In genomic region chr20:5714261-5715041, GRCh38 we compare ENCODE assay signal across 1 cellular context.
TF ChIP-seq lines count a peak whose summit lies in the region.

No MANE protein-coding gene starts in this region.

TF ChIP-seq in SK-N-SH treated with all-trans-retinoic acid at 6 μM for 48 hours, 23 proteins besides CTCF, POLR2A, EP300 and RAD21 (continued from another document):
- TF ChIP-seq, protein P1, sequence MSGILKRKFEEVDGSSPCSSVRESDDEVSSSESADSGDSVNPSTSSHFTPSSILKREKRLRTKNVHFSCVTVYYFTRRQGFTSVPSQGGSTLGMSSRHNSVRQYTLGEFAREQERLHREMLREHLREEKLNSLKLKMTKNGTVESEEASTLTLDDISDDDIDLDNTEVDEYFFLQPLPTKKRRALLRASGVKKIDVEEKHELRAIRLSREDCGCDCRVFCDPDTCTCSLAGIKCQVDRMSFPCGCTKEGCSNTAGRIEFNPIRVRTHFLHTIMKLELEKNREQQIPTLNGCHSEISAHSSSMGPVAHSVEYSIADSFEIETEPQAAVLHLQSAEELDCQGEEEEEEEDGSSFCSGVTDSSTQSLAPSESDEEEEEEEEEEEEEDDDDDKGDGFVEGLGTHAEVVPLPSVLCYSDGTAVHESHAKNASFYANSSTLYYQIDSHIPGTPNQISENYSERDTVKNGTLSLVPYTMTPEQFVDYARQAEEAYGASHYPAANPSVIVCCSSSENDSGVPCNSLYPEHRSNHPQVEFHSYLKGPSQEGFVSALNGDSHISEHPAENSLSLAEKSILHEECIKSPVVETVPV (CRISPR knock-in tag; IDR thresholded peaks at IDR 0.05) = no peak
TF ChIP-seq in SK-N-SH treated with all-trans-retinoic acid at 6 μM for 48 hours: peak in this region for 0.
